1 cellular context compared by ENCODE assay signal in the genomic region with DNA sequence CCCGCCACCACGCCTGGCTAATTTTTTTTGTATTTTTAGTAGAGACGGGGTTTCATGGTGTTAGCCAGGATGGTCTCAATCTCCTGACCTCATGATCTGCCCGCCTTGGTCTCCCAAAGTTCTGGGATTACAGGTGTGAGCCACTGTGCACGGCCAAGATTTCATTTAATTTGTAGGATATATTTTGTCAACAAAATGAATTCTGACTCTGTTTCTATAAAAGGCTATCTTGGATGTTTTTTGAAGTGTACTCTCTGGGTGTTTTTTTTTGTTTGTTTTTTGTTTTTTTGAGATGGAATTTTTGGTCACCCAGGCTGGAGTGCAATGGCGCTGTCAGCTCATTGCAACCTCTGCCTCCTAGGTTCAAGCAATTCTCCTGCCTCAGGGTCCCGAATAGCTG.
TF ChIP-seq lines count a peak whose summit lies in the region.

No MANE protein-coding gene starts in this region.

TF ChIP-seq in GM12878, 131 proteins besides CTCF, POLR2A, EP300 and RAD21:
- TF ChIP-seq, protein P1, sequence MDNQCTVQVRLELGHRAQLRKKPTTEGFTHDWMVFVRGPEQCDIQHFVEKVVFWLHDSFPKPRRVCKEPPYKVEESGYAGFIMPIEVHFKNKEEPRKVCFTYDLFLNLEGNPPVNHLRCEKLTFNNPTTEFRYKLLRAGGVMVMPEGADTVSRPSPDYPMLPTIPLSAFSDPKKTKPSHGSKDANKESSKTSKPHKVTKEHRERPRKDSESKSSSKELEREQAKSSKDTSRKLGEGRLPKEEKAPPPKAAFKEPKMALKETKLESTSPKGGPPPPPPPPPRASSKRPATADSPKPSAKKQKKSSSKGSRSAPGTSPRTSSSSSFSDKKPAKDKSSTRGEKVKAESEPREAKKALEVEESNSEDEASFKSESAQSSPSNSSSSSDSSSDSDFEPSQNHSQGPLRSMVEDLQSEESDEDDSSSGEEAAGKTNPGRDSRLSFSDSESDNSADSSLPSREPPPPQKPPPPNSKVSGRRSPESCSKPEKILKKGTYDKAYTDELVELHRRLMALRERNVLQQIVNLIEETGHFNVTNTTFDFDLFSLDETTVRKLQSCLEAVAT (IDR thresholded peaks at IDR 0.05): 0 out of 2 replicates have a peak, but pooled peaks have one; percentile 0
